In genomic region chr10:436911-437665, GRCh38 we compare ENCODE assay signal across 14 cellular contexts.
DNase-seq lines count a peak whose midpoint lies in the region; ATAC-seq and TF ChIP-seq lines count a peak whose summit lies in the region.
"Had no signal": no experiment of that assay in that cellular context is flagged by ENCODE, and none has a peak within 500 bp of the region (broad histone marks: within the 10 kb centered on the region; RNA-seq: fewer than 3 reads in every experiment).

No MANE protein-coding gene starts in this region.

- no peak overlapping the region for H3K56ac ChIP-seq in mesendoderm (ENCODE audit: low read length)

- no peaks in the 10 kb centered on the region for H3K27me3 ChIP-seq in Caco-2 (replicated peaks; ENCODE audit: control insufficient read depth, insufficient read depth, low read length)
- no peaks in the 10 kb centered on the region for H3K27me3 ChIP-seq in mesendoderm (ENCODE audit: insufficient read depth, low read length, poor library complexity)
- H3K27me3 ChIP-seq: right atrium auricular region, SJSA1, testis had no signal

- H3K4me1 ChIP-seq in Caco-2 (no peaks in the 10 kb centered on the region), mesendoderm (ENCODE audit: control insufficient read depth, low read depth, low read length) (no peaks in the 10 kb centered on the region)
- H3K4me1 ChIP-seq: right atrium auricular region, SJSA1, testis had no signal

- H3K4ac ChIP-seq in mesendoderm (ENCODE audit: low read depth, low read length) = no peak overlapping the region

- no peaks in the 10 kb centered on the region for H3K79me2 ChIP-seq in mesendoderm (ENCODE audit: control insufficient read depth, insufficient read depth, low read length)

- no peak for TF ChIP-seq CTCF in Caco-2 (IDR thresholded peaks at IDR 0.05; ENCODE audit: insufficient read depth in 1 of 2, low read depth in 1 of 2, low read length in 1 of 2, severe bottlenecking in 1 of 2, unreplicated experiment in 1 of 2)

- H3K36me3 ChIP-seq in Caco-2 (ENCODE audit: control insufficient read depth, insufficient read depth, low read length) (no peaks in the 10 kb centered on the region), mesendoderm (ENCODE audit: control insufficient read depth, insufficient read depth, low read length) (no peaks in the 10 kb centered on the region)

- POLR2A ChIA-PET in Caco-2 (lab: Charles Lee) = interaction anchor here (0.6 to 0.7 kb wide), 2 partner anchors 13 to 625 kb away, joined by 3 to 7 read pairs; no protein-coding TSS in a partner anchor

- H3K27ac ChIP-seq in mesendoderm (ENCODE audit: low read depth, low read length) = no peak overlapping the region
- H3K27ac ChIP-seq: right atrium auricular region, SJSA1, testis had no signal

- WGBS in mesendoderm (ENCODE audit: extremely low coverage, insufficient coverage, low lambda C conversion rate) = no CpG with 5 or more reads among the region's 17 CpGs

- no peaks in the 10 kb centered on the region for H3K79me1 ChIP-seq in mesendoderm (ENCODE audit: low read length)

- peaks cover 29% of the 10 kb centered on the region for H3K4me1 Mint-ChIP-seq in activated T-cell treated with anti-CD3 and anti-CD28 coated beads, Interleukin-2, amount 50 U/mL, for 72 hours (ENCODE audit: low read depth)
- H3K4me1 Mint-ChIP-seq in Caco-2 (ENCODE audit: low read depth, unreplicated experiment) = no peaks in the 10 kb centered on the region

- no peak overlapping the region for H4K8ac ChIP-seq in mesendoderm (ENCODE audit: low read depth, low read length)

- no peak overlapping the region for H3K9ac ChIP-seq in mesendoderm (ENCODE audit: low read length)

- no peak for ATAC-seq in activated T-cell treated with anti-CD3 and anti-CD28 coated beads, Interleukin-2, amount 50 U/mL, for 72 hours (replicated peaks in 1 of 2)
- no peak for ATAC-seq in HG03565 (IDR thresholded peaks at IDR 0.05; ENCODE audit: unreplicated experiment)

- no peak overlapping the region for H2BK120ac ChIP-seq in mesendoderm (ENCODE audit: low read depth, low read length)

- H3K27me3 Mint-ChIP-seq in activated T-cell treated with anti-CD3 and anti-CD28 coated beads, Interleukin-2, amount 50 U/mL, for 72 hours (ENCODE audit: low read depth) = peaks cover 18% of the 10 kb centered on the region
- H3K27me3 Mint-ChIP-seq in Caco-2 (ENCODE audit: insufficient read depth, unreplicated experiment) = no peaks in the 10 kb centered on the region

- H3K4me2 ChIP-seq in mesendoderm (ENCODE audit: low read length) = no peak overlapping the region

- H4K5ac ChIP-seq in mesendoderm (ENCODE audit: low read length) = no peak overlapping the region

- peak overlapping the region; percentile 23 for H3K27ac Mint-ChIP-seq in activated T-cell treated with anti-CD3 and anti-CD28 coated beads, Interleukin-2, amount 50 U/mL, for 72 hours
- H3K27ac Mint-ChIP-seq in Caco-2 (ENCODE audit: unreplicated experiment) = no peak overlapping the region

- no peak overlapping the region for H2AK5ac ChIP-seq in mesendoderm (ENCODE audit: low read length)

- H3K36me3 Mint-ChIP-seq in activated T-cell treated with anti-CD3 and anti-CD28 coated beads, Interleukin-2, amount 50 U/mL, for 72 hours (ENCODE audit: insufficient read depth in 2 of 2) = peaks cover 3 to 6% of the 10 kb centered on the region in 2 donors
- H3K36me3 Mint-ChIP-seq in Caco-2 (ENCODE audit: insufficient read depth, unreplicated experiment) = peaks cover 16% of the 10 kb centered on the region

- H3K18ac ChIP-seq in mesendoderm (ENCODE audit: low read length) = no peak overlapping the region

- H3K4me3 Mint-ChIP-seq in activated T-cell treated with anti-CD3 and anti-CD28 coated beads, Interleukin-2, amount 50 U/mL, for 72 hours = peak overlapping the region in 1 of 2 donors; percentile 29
- H3K4me3 Mint-ChIP-seq in Caco-2 (ENCODE audit: unreplicated experiment) = no peak overlapping the region

- H3K9me3 ChIP-seq in Caco-2 = no peaks in the 10 kb centered on the region
- H3K9me3 ChIP-seq: right atrium auricular region, SJSA1, testis had no signal

- DNase-seq in activated T-cell treated with anti-CD3 and anti-CD28 coated beads, Interleukin-2, amount 50 U/mL, for 72 hours = no peak
- no peak for DNase-seq in activated T-cell treated with anti-CD3 and anti-CD28 coated beads for 4 hours
- DNase-seq in Caco-2 = peak; percentile 63 to 87
- peak; percentile 32 for DNase-seq in NCI-H774 (lab: John Stamatoyannopoulos, UW)
- DNase-seq in mesendoderm = peak; percentile 29
- DNase-seq in NCI-H446 (lab: John Stamatoyannopoulos, UW) = no peak
- DNase-seq: activated gamma-delta T cell treated with Interleukin-2 at 50 U/mL for 16 hours; EL; NCI-H1417; stimulated activated CD4-positive, alpha-beta T cell treated with anti-CD3 and anti-CD28 coated beads, Interleukin-12 subunit alpha, Interleukin-12 subunit beta, amount 100 ng/mL, for 4 hours; testis had no signal

- no peak overlapping the region for H2BK15ac ChIP-seq in mesendoderm (replicated peaks; ENCODE audit: low read depth)

- H3K23ac ChIP-seq in mesendoderm (ENCODE audit: low read length) = no peak overlapping the region

- CTCF ChIA-PET in Caco-2 (lab: Charles Lee) = interaction anchor here (0.6 to 1.6 kb wide), 3 partner anchors 108 to 352 kb away, joined by 3 to 6 read pairs (median 4); no protein-coding TSS in a partner anchor

- intact Hi-C loops in Caco-2 (cut with micrococcal nuclease; ENCODE audit: unreplicated experiment) = no loop called here

- H3K9me3 Mint-ChIP-seq in activated T-cell treated with anti-CD3 and anti-CD28 coated beads, Interleukin-2, amount 50 U/mL, for 72 hours = peaks cover 2 to 8% of the 10 kb centered on the region in 2 donors
- H3K9me3 Mint-ChIP-seq in Caco-2 (ENCODE audit: unreplicated experiment) = no peaks in the 10 kb centered on the region

- H2BK5ac ChIP-seq in mesendoderm (ENCODE audit: low read length) = no peak overlapping the region

- BruUV-seq in Caco-2 (replicated peaks; lab: Mats Ljungman, UMichigan) = no TSS peak

- H3K4me3 ChIP-seq in Caco-2 (ENCODE audit: low read depth, low read length) (no peak overlapping the region), mesendoderm (ENCODE audit: low read length) (no peak overlapping the region)
- H3K4me3 ChIP-seq: right atrium auricular region, SJSA1, testis had no signal

Comparison
In these comparisons a context has a peak if more than half of its experiments do, and no peak if none do; other contexts are left out.
1. DNase-seq: peak in Caco-2 (2 of 2), NCI-H774 (single experiment) and mesendoderm (single experiment); none in activated T-cell treated with anti-CD3 and anti-CD28 coated beads, Interleukin-2, amount 50 U/mL, for 72 hours (0 of 2), activated T-cell treated with anti-CD3 and anti-CD28 coated beads for 4 hours (single experiment) and NCI-H446 (0 of 2).